In genomic region chr5:640461-641330, GRCh38 we compare ENCODE assay signal across 19 cellular contexts. TPM values are rescaled to one million over a fixed set of nuclear protein-coding genes. Genes with fewer than 3 reads are reported as not detected.
"Had no signal": no experiment of that assay in that cellular context is flagged by ENCODE, and none has a peak within 500 bp of the region (broad histone marks: within the 10 kb centered on the region; RNA-seq: fewer than 3 reads in every experiment).

No MANE protein-coding gene starts in this region.

- DNase-seq: activated CD4-positive, alpha-beta T cell treated with anti-CD3 and anti-CD28 coated beads, Interleukin-2, amount 10 ng/mL, durations not matched to agents 7 days and 5 days; activated CD8-positive, alpha-beta memory T cell treated with anti-CD3 and anti-CD28 coated beads, Interleukin-2, amount 50 U/mL, for 48 hours; activated CD8-positive, alpha-beta T cell treated with anti-CD3 and anti-CD28 coated beads, Interleukin-2, amount 10 ng/mL, durations not matched to agents 7 days and 5 days; dorsolateral prefrontal cortex; endodermal cell; erythroblast; hypothalamus; islet precursor cell; left colon; mammary epithelial cell; naive B cell; stimulated activated CD4-positive, alpha-beta T cell treated with anti-CD3 and anti-CD28 coated beads, Interleukin-4, amount 100 ng/mL, for 24 hours; T-helper 1 cell; T-helper 9 cell had no signal

- H3K27me3 ChIP-seq: dorsolateral prefrontal cortex, ovary had no signal

- ATAC-seq: activated CD8-positive, alpha-beta T cell treated with anti-CD3 and anti-CD28 coated beads, Interleukin-2, amount 10 ng/mL, durations not matched to agents 7 days and 5 days; left colon; sciatic nerve; stimulated activated effector memory CD8-positive, alpha-beta T cell treated with anti-CD3 and anti-CD28 coated beads, Interleukin-12 subunit alpha, Interleukin-12 subunit beta, amount 100 ng/mL, for 72 hours had no signal

- FAIRE-seq: frontal cortex had no signal

- H3K9me3 ChIP-seq: ovary had no signal

- H3K36me3 ChIP-seq: ovary had no signal

- H3K4me3 ChIP-seq: dorsolateral prefrontal cortex, ovary, smooth muscle cell had no signal

- H3K4me2 ChIP-seq: smooth muscle cell had no signal

- H3K27ac ChIP-seq: ovary had no signal

RNA-seq across cellular contexts. Expression of gene TPPP, which starts 52.5 kb away (rescaled TPM):
- total RNA-seq: smooth muscle cell had no signal
- polyA plus RNA-seq: smooth muscle cell had no signal
